Comparison of ENCODE assay signal across 8 cellular contexts in genomic region chr2:106886916-106887758, GRCh38. TPM values are rescaled to one million over a fixed set of nuclear protein-coding genes. Genes with fewer than 3 reads are reported as not detected.
A peak's percentile ranks its signal among the peaks of the same experiment; 100 is the strongest.
DNase-seq lines count a peak whose midpoint lies in the region; ATAC-seq and TF ChIP-seq lines count a peak whose summit lies in the region.

No MANE protein-coding gene starts in this region.

- H3K27ac Mint-ChIP-seq in nephron = peak overlapping the region; percentile 79 to 91 (median 90)

- H3K4me3 ChIP-seq in AG09309 (ENCODE audit: control insufficient read depth, low read depth, low read length) (peak overlapping the region; percentile 44), esophagus (ENCODE audit: low read depth in 1 of 2, low read length in 2 of 2) (peak overlapping the region; percentile 58 to 61)
- no peak overlapping the region for H3K4me3 ChIP-seq in effector memory CD4-positive, alpha-beta T cell (ENCODE audit: insufficient read depth, low read depth, low read length, poor library complexity, severe bottlenecking)

- no peaks in the 10 kb centered on the region for H3K36me3 ChIP-seq in esophagus (ENCODE audit: control insufficient read depth in 2 of 2, insufficient read depth in 2 of 2, low read length in 1 of 2)
- no peaks in the 10 kb centered on the region for H3K36me3 ChIP-seq in effector memory CD4-positive, alpha-beta T cell (ENCODE audit: control insufficient read depth, insufficient read depth, low read length)

- H3K4me1 ChIP-seq in esophagus (ENCODE audit: control insufficient read depth in 2 of 2, insufficient read depth in 2 of 2, low read length in 1 of 2) = peaks cover 0 to 5% of the 10 kb centered on the region in 2 donors
- no peaks in the 10 kb centered on the region for H3K4me1 ChIP-seq in effector memory CD4-positive, alpha-beta T cell (ENCODE audit: control insufficient read depth, insufficient read depth, low read length, poor library complexity, severe bottlenecking)

- TF ChIP-seq CTCF in AG09309 (IDR thresholded peaks at IDR 0.05; ENCODE audit: control insufficient read depth, insufficient read depth, low read depth, low read length, missing control alignments) (no peak), nephron (IDR thresholded peaks at IDR 0.05; ENCODE audit: unreplicated experiment in 3 of 3) (peak in 1 of 3 experiments; percentile 10)

- DNase-seq in AG09309 (ENCODE audit: low read depth) (no peak), NCI-H1694 treated with DMSO at 0.1 percent for 48 hours (lab: John Stamatoyannopoulos, UW) (peak; percentile 41), NCI-H446 treated with DMSO at 0.1 percent for 48 hours (lab: John Stamatoyannopoulos, UW) (no peak)
- DNase-seq in effector memory CD4-positive, alpha-beta T cell = no peak

- H3K4me1 Mint-ChIP-seq in nephron = peaks cover 16% of the 10 kb centered on the region

- no peaks in the 10 kb centered on the region for H3K9me3 Mint-ChIP-seq in nephron

- ATAC-seq in HG03039 (IDR thresholded peaks at IDR 0.05; ENCODE audit: unreplicated experiment) (no peak), HG03521 (IDR thresholded peaks at IDR 0.05; ENCODE audit: unreplicated experiment) (no peak)

- peak overlapping the region; percentile 88 to 94 (median 93) for H3K4me3 Mint-ChIP-seq in nephron

- peaks cover 0 to 5% of the 10 kb centered on the region in 2 donors for H3K27me3 ChIP-seq in esophagus (ENCODE audit: control insufficient read depth in 1 of 2, insufficient read depth in 2 of 2, low read length in 2 of 2)
- peaks cover 6% of the 10 kb centered on the region for H3K27me3 ChIP-seq in effector memory CD4-positive, alpha-beta T cell (replicated peaks; ENCODE audit: control insufficient read depth, insufficient read depth, low read length, poor library complexity, severe bottlenecking)

- H3K36me3 Mint-ChIP-seq in nephron (ENCODE audit: low read depth) = no peaks in the 10 kb centered on the region

- H3K27me3 Mint-ChIP-seq in nephron (ENCODE audit: low read depth) = peaks cover 22% of the 10 kb centered on the region

- H3K9me3 ChIP-seq in esophagus (ENCODE audit: control insufficient read depth in 2 of 2, insufficient read depth in 1 of 2, low read depth in 1 of 2, low read length in 1 of 2) = no peaks in the 10 kb centered on the region
- no peaks in the 10 kb centered on the region for H3K9me3 ChIP-seq in effector memory CD4-positive, alpha-beta T cell (ENCODE audit: control insufficient read depth, low read length)

- WGBS in esophagus, 2 donors = 1 to 2% methylated on average over 56 to 71 of the region's 71 CpGs

- peak overlapping the region in 1 of 2 donors; percentile 16 for H3K27ac ChIP-seq in esophagus (ENCODE audit: low read depth in 2 of 2, low read length in 1 of 2)
- H3K27ac ChIP-seq in effector memory CD4-positive, alpha-beta T cell (ENCODE audit: insufficient read depth, low read length, poor library complexity, severe bottlenecking) = no peak overlapping the region

RNA-seq across cellular contexts. Expression of gene ST6GAL2, which starts 1.2 kb away (rescaled TPM):
- polyA plus RNA-seq in esophagus = 1 to 10 TPM; 1.1 TPM
